In the genomic region with DNA sequence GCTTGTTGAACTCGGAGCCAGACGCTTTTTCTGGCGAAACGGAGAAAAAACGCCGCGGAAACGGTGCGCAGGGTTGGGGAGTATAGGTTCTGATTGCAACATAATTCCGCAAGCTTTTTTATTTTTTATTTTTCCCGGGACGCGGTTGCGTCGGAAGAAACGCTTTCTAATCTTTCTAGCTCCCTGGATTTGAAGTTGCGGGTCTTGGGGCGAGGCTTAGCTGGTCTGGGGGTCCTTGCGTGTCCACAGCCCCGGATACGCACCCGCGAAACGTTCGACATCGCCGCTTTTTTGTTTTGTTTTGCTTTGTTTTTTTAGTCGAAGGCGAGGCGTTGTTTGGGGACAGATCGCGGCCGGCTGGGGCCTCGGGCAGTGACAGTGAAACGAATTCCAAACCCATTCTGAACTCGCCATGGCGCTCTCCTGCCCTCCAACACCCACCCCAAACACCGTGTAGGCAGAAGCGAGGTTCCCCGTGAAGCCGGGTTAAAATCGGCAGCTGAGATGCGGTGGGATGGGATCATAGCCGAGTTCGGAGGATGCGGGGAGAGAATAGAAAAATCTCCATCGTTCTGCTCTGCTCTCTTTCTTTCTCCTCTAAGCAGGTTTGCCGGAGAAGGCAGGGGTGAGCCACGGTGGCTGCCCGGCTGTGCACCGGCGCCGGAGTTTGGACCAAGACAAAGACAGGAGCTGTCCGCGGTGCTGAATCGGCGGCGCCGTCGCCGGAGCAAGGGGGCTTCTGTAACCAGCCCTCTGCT, we compare ENCODE assay signal across 1 cellular context.
TF ChIP-seq lines count a peak whose summit lies in the region.

No MANE protein-coding gene starts in this region.

TF ChIP-seq in HEK293, 187 proteins besides CTCF, POLR2A, EP300 and RAD21 (continued from another document):
- TF ChIP-seq, protein P1, sequence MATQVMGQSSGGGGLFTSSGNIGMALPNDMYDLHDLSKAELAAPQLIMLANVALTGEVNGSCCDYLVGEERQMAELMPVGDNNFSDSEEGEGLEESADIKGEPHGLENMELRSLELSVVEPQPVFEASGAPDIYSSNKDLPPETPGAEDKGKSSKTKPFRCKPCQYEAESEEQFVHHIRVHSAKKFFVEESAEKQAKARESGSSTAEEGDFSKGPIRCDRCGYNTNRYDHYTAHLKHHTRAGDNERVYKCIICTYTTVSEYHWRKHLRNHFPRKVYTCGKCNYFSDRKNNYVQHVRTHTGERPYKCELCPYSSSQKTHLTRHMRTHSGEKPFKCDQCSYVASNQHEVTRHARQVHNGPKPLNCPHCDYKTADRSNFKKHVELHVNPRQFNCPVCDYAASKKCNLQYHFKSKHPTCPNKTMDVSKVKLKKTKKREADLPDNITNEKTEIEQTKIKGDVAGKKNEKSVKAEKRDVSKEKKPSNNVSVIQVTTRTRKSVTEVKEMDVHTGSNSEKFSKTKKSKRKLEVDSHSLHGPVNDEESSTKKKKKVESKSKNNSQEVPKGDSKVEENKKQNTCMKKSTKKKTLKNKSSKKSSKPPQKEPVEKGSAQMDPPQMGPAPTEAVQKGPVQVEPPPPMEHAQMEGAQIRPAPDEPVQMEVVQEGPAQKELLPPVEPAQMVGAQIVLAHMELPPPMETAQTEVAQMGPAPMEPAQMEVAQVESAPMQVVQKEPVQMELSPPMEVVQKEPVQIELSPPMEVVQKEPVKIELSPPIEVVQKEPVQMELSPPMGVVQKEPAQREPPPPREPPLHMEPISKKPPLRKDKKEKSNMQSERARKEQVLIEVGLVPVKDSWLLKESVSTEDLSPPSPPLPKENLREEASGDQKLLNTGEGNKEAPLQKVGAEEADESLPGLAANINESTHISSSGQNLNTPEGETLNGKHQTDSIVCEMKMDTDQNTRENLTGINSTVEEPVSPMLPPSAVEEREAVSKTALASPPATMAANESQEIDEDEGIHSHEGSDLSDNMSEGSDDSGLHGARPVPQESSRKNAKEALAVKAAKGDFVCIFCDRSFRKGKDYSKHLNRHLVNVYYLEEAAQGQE (tag by site-specific recombination; IDR thresholded peaks at IDR 0.05), result peak; percentile 97
- TF ChIP-seq, protein P2, sequence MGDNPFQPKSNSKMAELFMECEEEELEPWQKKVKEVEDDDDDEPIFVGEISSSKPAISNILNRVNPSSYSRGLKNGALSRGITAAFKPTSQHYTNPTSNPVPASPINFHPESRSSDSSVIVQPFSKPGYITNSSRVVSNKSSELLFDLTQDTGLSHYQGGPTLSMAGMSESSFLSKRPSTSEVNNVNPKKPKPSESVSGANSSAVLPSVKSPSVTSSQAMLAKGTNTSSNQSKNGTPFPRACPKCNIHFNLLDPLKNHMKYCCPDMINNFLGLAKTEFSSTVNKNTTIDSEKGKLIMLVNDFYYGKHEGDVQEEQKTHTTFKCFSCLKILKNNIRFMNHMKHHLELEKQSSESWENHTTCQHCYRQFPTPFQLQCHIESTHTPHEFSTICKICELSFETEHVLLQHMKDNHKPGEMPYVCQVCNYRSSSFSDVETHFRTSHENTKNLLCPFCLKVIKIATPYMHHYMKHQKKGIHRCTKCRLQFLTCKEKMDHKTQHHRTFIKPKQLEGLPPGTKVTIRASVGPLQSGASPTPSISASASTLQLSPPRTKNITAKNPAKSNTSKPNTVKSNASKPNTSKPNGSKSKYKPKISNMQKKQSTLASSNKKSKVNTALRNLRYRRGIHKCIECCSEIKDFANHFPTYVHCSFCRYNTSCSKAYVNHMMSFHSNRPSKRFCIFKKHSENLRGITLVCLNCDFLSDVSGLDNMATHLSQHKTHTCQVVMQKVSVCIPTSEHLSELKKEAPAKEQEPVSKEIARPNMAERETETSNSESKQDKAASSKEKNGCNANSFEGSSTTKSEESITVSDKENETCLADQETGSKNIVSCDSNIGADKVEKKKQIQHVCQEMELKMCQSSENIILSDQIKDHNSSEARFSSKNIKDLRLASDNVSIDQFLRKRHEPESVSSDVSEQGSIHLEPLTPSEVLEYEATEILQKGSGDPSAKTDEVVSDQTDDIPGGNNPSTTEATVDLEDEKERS (tag by site-specific recombination; IDR thresholded peaks at IDR 0.05), result no peak
- TF ChIP-seq ZFP41 (tag by site-specific recombination; IDR thresholded peaks at IDR 0.05; ENCODE audit: borderline replicate concordance), result no peak
- no peak for TF ChIP-seq ZBTB17 (tag by site-specific recombination; IDR thresholded peaks at IDR 0.05)
- TF ChIP-seq ZNF677 (tag by site-specific recombination; IDR thresholded peaks at IDR 0.05), result no peak
- no peak for TF ChIP-seq ZNF146 (tag by site-specific recombination; IDR thresholded peaks at IDR 0.05)
- TF ChIP-seq ZNF37A (tag by site-specific recombination; IDR thresholded peaks at IDR 0.05), result no peak
- TF ChIP-seq, protein P3, sequence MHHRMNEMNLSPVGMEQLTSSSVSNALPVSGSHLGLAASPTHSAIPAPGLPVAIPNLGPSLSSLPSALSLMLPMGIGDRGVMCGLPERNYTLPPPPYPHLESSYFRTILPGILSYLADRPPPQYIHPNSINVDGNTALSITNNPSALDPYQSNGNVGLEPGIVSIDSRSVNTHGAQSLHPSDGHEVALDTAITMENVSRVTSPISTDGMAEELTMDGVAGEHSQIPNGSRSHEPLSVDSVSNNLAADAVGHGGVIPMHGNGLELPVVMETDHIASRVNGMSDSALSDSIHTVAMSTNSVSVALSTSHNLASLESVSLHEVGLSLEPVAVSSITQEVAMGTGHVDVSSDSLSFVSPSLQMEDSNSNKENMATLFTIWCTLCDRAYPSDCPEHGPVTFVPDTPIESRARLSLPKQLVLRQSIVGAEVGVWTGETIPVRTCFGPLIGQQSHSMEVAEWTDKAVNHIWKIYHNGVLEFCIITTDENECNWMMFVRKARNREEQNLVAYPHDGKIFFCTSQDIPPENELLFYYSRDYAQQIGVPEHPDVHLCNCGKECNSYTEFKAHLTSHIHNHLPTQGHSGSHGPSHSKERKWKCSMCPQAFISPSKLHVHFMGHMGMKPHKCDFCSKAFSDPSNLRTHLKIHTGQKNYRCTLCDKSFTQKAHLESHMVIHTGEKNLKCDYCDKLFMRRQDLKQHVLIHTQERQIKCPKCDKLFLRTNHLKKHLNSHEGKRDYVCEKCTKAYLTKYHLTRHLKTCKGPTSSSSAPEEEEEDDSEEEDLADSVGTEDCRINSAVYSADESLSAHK (tag by site-specific recombination; IDR thresholded peaks at IDR 0.05), result no peak
- TF ChIP-seq, protein P4, sequence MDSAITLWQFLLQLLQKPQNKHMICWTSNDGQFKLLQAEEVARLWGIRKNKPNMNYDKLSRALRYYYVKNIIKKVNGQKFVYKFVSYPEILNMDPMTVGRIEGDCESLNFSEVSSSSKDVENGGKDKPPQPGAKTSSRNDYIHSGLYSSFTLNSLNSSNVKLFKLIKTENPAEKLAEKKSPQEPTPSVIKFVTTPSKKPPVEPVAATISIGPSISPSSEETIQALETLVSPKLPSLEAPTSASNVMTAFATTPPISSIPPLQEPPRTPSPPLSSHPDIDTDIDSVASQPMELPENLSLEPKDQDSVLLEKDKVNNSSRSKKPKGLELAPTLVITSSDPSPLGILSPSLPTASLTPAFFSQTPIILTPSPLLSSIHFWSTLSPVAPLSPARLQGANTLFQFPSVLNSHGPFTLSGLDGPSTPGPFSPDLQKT (IDR thresholded peaks at IDR 0.05; ENCODE audit: borderline replicate concordance, low read depth, low read length), result no peak
